8 cellular contexts compared by ENCODE assay signal in genomic region chrX:112841114-112841819, GRCh38. TPM values are rescaled to one million over a fixed set of nuclear protein-coding genes. Genes with fewer than 3 reads are reported as not detected.
DNase-seq lines count a peak whose midpoint lies in the region; ATAC-seq and TF ChIP-seq lines count a peak whose summit lies in the region.

No MANE protein-coding gene starts in this region.

- no peak for TF ChIP-seq CTCF in WTC11 (IDR thresholded peaks at IDR 0.05)

- POLR2A ChIA-PET in WTC11 (lab: Charles Lee), result no interaction called here

- H3K9me3 Mint-ChIP-seq in WTC11, result no peaks in the 10 kb centered on the region

- H3K4me3 Mint-ChIP-seq in WTC11, result peak overlapping the region; percentile 90

- peaks cover 3% of the 10 kb centered on the region; the same call in 1 of the 2 replicates for H3K36me3 Mint-ChIP-seq in WTC11

- peak overlapping the region; percentile 87 for H3K27ac Mint-ChIP-seq in WTC11

- peaks cover 38% of the 10 kb centered on the region for H3K27me3 Mint-ChIP-seq in WTC11 (ENCODE audit: low read depth)

- CTCF ChIA-PET in WTC11 (lab: Charles Lee), result interaction anchor here (0.6 to 1.1 kb wide), 4 partner anchors 11 to 441 kb away, joined by 3 to 4 read pairs (median 4); no protein-coding TSS in a partner anchor

- DNase-seq in SIG-M5 treated with dmso at 0.1 percent for 504 hours (lab: John Stamatoyannopoulos, UW; ENCODE audit: unreplicated experiment) (peak; percentile 76), SIG-M5 (lab: John Stamatoyannopoulos, UW) (no peak), NCI-H2107 (lab: John Stamatoyannopoulos, UW) (peak; percentile 30), WTC11 (ENCODE audit: low spot score) (peak; percentile 71), islet precursor cell (peak; percentile 96)
- peak; percentile 77 for DNase-seq in central memory CD4-positive, alpha-beta T cell
- DNase-seq in stimulated activated CD4-positive, alpha-beta T cell treated with anti-CD3 and anti-CD28 coated beads, Interleukin-12 subunit alpha, Interleukin-12 subunit beta, amount 100 ng/mL, for 4 hours, result peak; percentile 62

- ATAC-seq in HG03064 (IDR thresholded peaks at IDR 0.05; ENCODE audit: low read depth, unreplicated experiment), result peak; percentile 83
- ATAC-seq in WTC11, result peak; percentile 90

- peaks cover 19% of the 10 kb centered on the region for H3K4me1 Mint-ChIP-seq in WTC11

TF ChIP-seq in WTC11, 78 proteins besides CTCF, POLR2A, EP300 and RAD21:
- TF ChIP-seq ESRRA (CRISPR knock-in tag; IDR thresholded peaks at IDR 0.05; ENCODE audit: borderline replicate concordance) (no peak), ELF4 (CRISPR knock-in tag; IDR thresholded peaks at IDR 0.05; ENCODE audit: low read depth) (no peak), RORB (CRISPR knock-in tag; IDR thresholded peaks at IDR 0.05) (no peak), SP1 (CRISPR knock-in tag; conservative IDR thresholded peaks at IDR 0.05) (peak; percentile 44; the same call in 1 of the 2 replicates), TEAD4 (CRISPR knock-in tag; IDR thresholded peaks at IDR 0.05) (no peak), MYBL2 (CRISPR knock-in tag; IDR thresholded peaks at IDR 0.05) (no peak)

RNA-seq across cellular contexts. Expression of gene AMOT, which starts 0.6 kb away (rescaled TPM):
- 7.2 to 8.1 TPM (median 8.0 TPM) in 3 replicates for total RNA-seq in WTC11 (2021)
